ENCODE assay signal across 19 cellular contexts in genomic region chr2:54000122-54000521, GRCh38. TPM values are rescaled to one million over a fixed set of nuclear protein-coding genes. Genes with fewer than 3 reads are reported as not detected.
A peak's percentile ranks its signal among the peaks of the same experiment; 100 is the strongest.
DNase-seq lines count a peak whose midpoint lies in the region; ATAC-seq and TF ChIP-seq lines count a peak whose summit lies in the region.
"Had no signal": no experiment of that assay in that cellular context is flagged by ENCODE, and none has a peak within 500 bp of the region (broad histone marks: within the 10 kb centered on the region; RNA-seq: fewer than 3 reads in every experiment).

No MANE protein-coding gene starts in this region.

- H3K4me2 ChIP-seq in smooth muscle cell = no peak overlapping the region

- no peaks in the 10 kb centered on the region for H3K9me3 Mint-ChIP-seq in activated naive CD4-positive, alpha-beta T cell treated with anti-CD3 and anti-CD28 coated beads, Interleukin-2, amount 50 U/mL, for 72 hours
- H3K9me3 Mint-ChIP-seq: CD8-positive, alpha-beta T cell; HFFc6; IgD-negative memory B cell had no signal

- peak; percentile 40 for ATAC-seq in Right ventricle myocardium superior (ENCODE audit: poor library complexity)
- ATAC-seq in HG02678 (IDR thresholded peaks at IDR 0.05; ENCODE audit: unreplicated experiment) = no peak
- ATAC-seq in activated naive CD4-positive, alpha-beta T cell treated with anti-CD3 and anti-CD28 coated beads, Interleukin-2, amount 50 U/mL, for 72 hours = no peak
- ATAC-seq: CD8-positive, alpha-beta T cell; HepG2 had no signal

- intact Hi-C loops in Right ventricle myocardium superior (cut with DNase I) (no loop called here), cardiac septum (cut with DNase I) (no loop called here)

- H4K20me1 ChIP-seq in smooth muscle cell (ENCODE audit: low read depth) = no peaks in the 10 kb centered on the region
- H4K20me1 ChIP-seq: BLaER1 treated with 17β-estradiol and CSF1 and Interleukin-3, amounts not matched to agents 10 nM and 100 nM had no signal

- DNase-seq in Right ventricle myocardium superior = no peak
- DNase-seq in cardiac septum (ENCODE audit: low spot score) = no peak
- no peak for DNase-seq in right atrium auricular region (ENCODE audit: low spot score)
- no peak for DNase-seq in smooth muscle cell (lab: John Stamatoyannopoulos, UW; ENCODE audit: unreplicated experiment)
- no peak for DNase-seq in activated naive CD4-positive, alpha-beta T cell treated with anti-CD3 and anti-CD28 coated beads, Interleukin-2, amount 50 U/mL, for 72 hours (ENCODE audit: low spot score in 2 of 2)
- DNase-seq: 8988T; CD8-positive, alpha-beta T cell; DMS 273 treated with DMSO at 0.1 percent for 48 hours; DMS53; DND-41; EL; GM23248; HCEC 1CT; HFFc6 had no signal

- H3K4me1 ChIP-seq in HEK293 (ENCODE audit: control insufficient read depth, insufficient read depth, low read length) (no peaks in the 10 kb centered on the region), right atrium auricular region (peaks cover 0 to 10% of the 10 kb centered on the region in 2 donors), smooth muscle cell (ENCODE audit: low read depth) (no peaks in the 10 kb centered on the region)

- no peaks in the 10 kb centered on the region for H3K36me3 Mint-ChIP-seq in activated naive CD4-positive, alpha-beta T cell treated with anti-CD3 and anti-CD28 coated beads, Interleukin-2, amount 50 U/mL, for 72 hours

- no peak overlapping the region for H3K27ac Mint-ChIP-seq in activated naive CD4-positive, alpha-beta T cell treated with anti-CD3 and anti-CD28 coated beads, Interleukin-2, amount 50 U/mL, for 72 hours
- H3K27ac Mint-ChIP-seq: CD8-positive, alpha-beta T cell; HFFc6 had no signal

- no peaks in the 10 kb centered on the region for H3K27me3 ChIP-seq in right atrium auricular region
- H3K27me3 ChIP-seq in smooth muscle cell (ENCODE audit: low read depth) = no peaks in the 10 kb centered on the region
- H3K27me3 ChIP-seq: BLaER1 treated with 17β-estradiol and CSF1 and Interleukin-3, amounts not matched to agents 10 nM and 100 nM had no signal

- TF ChIP-seq CTCF in HEK293 (tag by site-specific recombination; IDR thresholded peaks at IDR 0.05) (no peak), right atrium auricular region (IDR thresholded peaks at IDR 0.05) (no peak), smooth muscle cell (IDR thresholded peaks at IDR 0.05; ENCODE audit: borderline replicate concordance, insufficient read depth, poor library complexity, severe bottlenecking) (no peak)

- H3K79me2 ChIP-seq in smooth muscle cell (ENCODE audit: low read depth) = no peaks in the 10 kb centered on the region

- H3K36me3 ChIP-seq in HEK293 (ENCODE audit: control insufficient read depth in 2 of 2, insufficient read depth in 1 of 2, low read length in 2 of 2) (no peaks in the 10 kb centered on the region), right atrium auricular region (no peaks in the 10 kb centered on the region), smooth muscle cell (ENCODE audit: low read depth) (no peaks in the 10 kb centered on the region)

- no peak overlapping the region for H3K4me3 ChIP-seq in HEK293 (ENCODE audit: low read depth, low read length)
- no peak overlapping the region for H3K4me3 ChIP-seq in right atrium auricular region
- H3K4me3 ChIP-seq in smooth muscle cell = no peak overlapping the region
- H3K4me3 ChIP-seq: BLaER1 treated with 17β-estradiol and CSF1 and Interleukin-3, amounts not matched to agents 10 nM and 100 nM; GM23248 had no signal

- CTCF ChIA-PET in HEK293 (lab: Yijun Ruan, JAX) = no interaction called here

- H3K27ac ChIP-seq in HEK293 (ENCODE audit: extremely low read depth, low read depth, low read length) (no peak overlapping the region), right atrium auricular region (peak overlapping the region; percentile 28 to 85), smooth muscle cell (ENCODE audit: low read depth) (peak overlapping the region; percentile 35)
- H3K27ac ChIP-seq: BLaER1 treated with 17β-estradiol and CSF1 and Interleukin-3, amounts not matched to agents 10 nM and 100 nM; GM23248 had no signal

- no peak overlapping the region for H2AFZ ChIP-seq in smooth muscle cell (ENCODE audit: low read depth)
- H2AFZ ChIP-seq: GM23248 had no signal

- 58% methylated on average over 1 of the region's 1 CpG for WGBS in smooth muscle cell (ENCODE audit: low lambda C conversion rate)

- POLR2A ChIA-PET in HEK293 (lab: Yijun Ruan, JAX) = no interaction called here

- H3K9me3 ChIP-seq in HEK293 (ENCODE audit: control insufficient read depth, insufficient read depth, low read depth, low read length) (no peaks in the 10 kb centered on the region), right atrium auricular region (no peaks in the 10 kb centered on the region), smooth muscle cell (replicated peaks; ENCODE audit: low read depth) (no peaks in the 10 kb centered on the region)

- no peak overlapping the region for H3K9ac ChIP-seq in smooth muscle cell (ENCODE audit: low read depth)
- H3K9ac ChIP-seq: BLaER1 treated with 17β-estradiol and CSF1 and Interleukin-3, amounts not matched to agents 10 nM and 100 nM; GM23248 had no signal

- H3F3A ChIP-seq in smooth muscle cell (ENCODE audit: low read depth) = no peaks in the 10 kb centered on the region

TF ChIP-seq in HEK293, 187 proteins besides CTCF, POLR2A, EP300 and RAD21:
- TF ChIP-seq PRDM6 (tag by site-specific recombination; IDR thresholded peaks at IDR 0.05) (0 out of 2 replicates have a peak, but pooled peaks have one; percentile 31), ATF2 (tag by site-specific recombination; IDR thresholded peaks at IDR 0.05; ENCODE audit: low read depth) (no peak)

RNA-seq across cellular contexts. Expression of gene PSME4, which starts 29.3 kb away (rescaled TPM):
- total RNA-seq in Right ventricle myocardium superior = 52.3 TPM
- total RNA-seq in cardiac septum = 61.3 TPM
- 10 to 100 TPM; 44.3 to 61.4 TPM for total RNA-seq in right atrium auricular region
- 65.2 and 81.6 TPM in 2 replicates for total RNA-seq in smooth muscle cell
- polyA plus RNA-seq in smooth muscle cell = 11.3 and 15.7 TPM in 2 replicates
- total RNA-seq in activated naive CD4-positive, alpha-beta T cell treated with anti-CD3 and anti-CD28 coated beads, Interleukin-2, amount 50 U/mL, for 72 hours = 10 to 100 TPM; 28.1 to 63.0 TPM
